1 cellular context compared by ENCODE assay signal in the genomic region with DNA sequence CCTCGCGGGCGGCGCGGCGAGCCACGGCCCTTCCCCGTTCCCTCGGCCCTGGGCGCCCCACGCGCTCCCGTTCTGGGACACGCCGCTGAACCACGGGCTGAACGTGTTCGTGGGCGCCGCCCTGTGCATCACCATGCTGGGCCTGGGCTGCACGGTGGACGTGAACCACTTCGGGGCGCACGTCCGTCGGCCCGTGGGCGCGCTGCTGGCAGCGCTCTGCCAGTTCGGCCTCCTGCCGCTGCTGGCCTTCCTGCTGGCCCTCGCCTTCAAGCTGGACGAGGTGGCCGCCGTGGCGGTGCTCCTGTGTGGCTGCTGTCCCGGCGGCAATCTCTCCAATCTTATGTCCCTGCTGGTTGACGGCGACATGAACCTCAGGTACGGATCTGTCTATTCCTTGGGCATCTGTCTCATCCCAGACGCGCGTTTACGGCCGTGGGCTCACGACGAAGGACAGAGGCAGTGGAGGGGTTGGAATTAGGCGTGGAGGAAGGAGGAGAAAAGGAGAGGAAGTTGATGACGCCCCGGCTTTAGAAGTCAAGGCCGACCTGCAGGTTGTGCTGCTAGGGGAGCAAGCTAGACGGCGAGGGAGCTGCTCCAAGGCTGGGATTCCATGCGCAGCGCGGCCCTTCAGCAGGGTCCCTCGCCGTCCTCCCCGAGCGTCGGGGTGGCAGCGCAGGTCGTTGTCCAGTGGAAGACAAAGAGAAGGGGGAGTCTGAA.
TF ChIP-seq lines count a peak whose summit lies in the region.

No MANE protein-coding gene starts in this region.

TF ChIP-seq in K562, 482 proteins besides CTCF, POLR2A, EP300 and RAD21 (continued from another document):
- TF ChIP-seq, protein P1, sequence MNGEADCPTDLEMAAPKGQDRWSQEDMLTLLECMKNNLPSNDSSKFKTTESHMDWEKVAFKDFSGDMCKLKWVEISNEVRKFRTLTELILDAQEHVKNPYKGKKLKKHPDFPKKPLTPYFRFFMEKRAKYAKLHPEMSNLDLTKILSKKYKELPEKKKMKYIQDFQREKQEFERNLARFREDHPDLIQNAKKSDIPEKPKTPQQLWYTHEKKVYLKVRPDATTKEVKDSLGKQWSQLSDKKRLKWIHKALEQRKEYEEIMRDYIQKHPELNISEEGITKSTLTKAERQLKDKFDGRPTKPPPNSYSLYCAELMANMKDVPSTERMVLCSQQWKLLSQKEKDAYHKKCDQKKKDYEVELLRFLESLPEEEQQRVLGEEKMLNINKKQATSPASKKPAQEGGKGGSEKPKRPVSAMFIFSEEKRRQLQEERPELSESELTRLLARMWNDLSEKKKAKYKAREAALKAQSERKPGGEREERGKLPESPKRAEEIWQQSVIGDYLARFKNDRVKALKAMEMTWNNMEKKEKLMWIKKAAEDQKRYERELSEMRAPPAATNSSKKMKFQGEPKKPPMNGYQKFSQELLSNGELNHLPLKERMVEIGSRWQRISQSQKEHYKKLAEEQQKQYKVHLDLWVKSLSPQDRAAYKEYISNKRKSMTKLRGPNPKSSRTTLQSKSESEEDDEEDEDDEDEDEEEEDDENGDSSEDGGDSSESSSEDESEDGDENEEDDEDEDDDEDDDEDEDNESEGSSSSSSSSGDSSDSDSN (IDR thresholded peaks at IDR 0.05; ENCODE audit: borderline replicate concordance in 1 of 2, low read depth in 2 of 2, low read length in 2 of 2) = 0 out of 4 replicates have a peak, but pooled peaks have one; percentile 20 to 35
- no peak for TF ChIP-seq NBN (IDR thresholded peaks at IDR 0.05; ENCODE audit: low read depth)
- no peak for TF ChIP-seq ZNF583 (CRISPR knock-in tag; IDR thresholded peaks at IDR 0.05)
- TF ChIP-seq IRF2 (CRISPR knock-in tag; IDR thresholded peaks at IDR 0.05) = 0 out of 2 replicates have a peak, but pooled peaks have one; percentile 10
- TF ChIP-seq, protein P2, sequence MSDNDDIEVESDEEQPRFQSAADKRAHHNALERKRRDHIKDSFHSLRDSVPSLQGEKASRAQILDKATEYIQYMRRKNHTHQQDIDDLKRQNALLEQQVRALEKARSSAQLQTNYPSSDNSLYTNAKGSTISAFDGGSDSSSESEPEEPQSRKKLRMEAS (CRISPR knock-in tag; IDR thresholded peaks at IDR 0.05) = peak; percentile 60
- TF ChIP-seq ZFX (CRISPR knock-in tag; IDR thresholded peaks at IDR 0.05) = peak; percentile 75
- 0 out of 2 replicates have a peak, but pooled peaks have one; percentile 24 for TF ChIP-seq BCOR (IDR thresholded peaks at IDR 0.05)
- peak; percentile 7 for TF ChIP-seq HNRNPLL (IDR thresholded peaks at IDR 0.05; ENCODE audit: low read depth, low read length, poor library complexity, severe bottlenecking)
- peak; percentile 40 for TF ChIP-seq NFIC (IDR thresholded peaks at IDR 0.05)
- no peak for TF ChIP-seq SMAD1 (IDR thresholded peaks at IDR 0.05; ENCODE audit: low read depth, low read length, partially characterized antibody)
- TF ChIP-seq CEBPG (CRISPR knock-in tag; IDR thresholded peaks at IDR 0.05) = no peak
- TF ChIP-seq CEBPG (tag; conservative IDR thresholded peaks at IDR 0.05 in 1 of 2, IDR thresholded peaks at IDR 0.05 in 1 of 2) = no peak
- TF ChIP-seq MEIS2 (IDR thresholded peaks at IDR 0.05; ENCODE audit: partially characterized antibody) = no peak
- peak in 1 of 2 experiments; percentile 40; a peak in 1 of 4 replicates for TF ChIP-seq HDAC1 (IDR thresholded peaks at IDR 0.05)
